Comparison of ENCODE assay signal across 13 cellular contexts in the genomic region with DNA sequence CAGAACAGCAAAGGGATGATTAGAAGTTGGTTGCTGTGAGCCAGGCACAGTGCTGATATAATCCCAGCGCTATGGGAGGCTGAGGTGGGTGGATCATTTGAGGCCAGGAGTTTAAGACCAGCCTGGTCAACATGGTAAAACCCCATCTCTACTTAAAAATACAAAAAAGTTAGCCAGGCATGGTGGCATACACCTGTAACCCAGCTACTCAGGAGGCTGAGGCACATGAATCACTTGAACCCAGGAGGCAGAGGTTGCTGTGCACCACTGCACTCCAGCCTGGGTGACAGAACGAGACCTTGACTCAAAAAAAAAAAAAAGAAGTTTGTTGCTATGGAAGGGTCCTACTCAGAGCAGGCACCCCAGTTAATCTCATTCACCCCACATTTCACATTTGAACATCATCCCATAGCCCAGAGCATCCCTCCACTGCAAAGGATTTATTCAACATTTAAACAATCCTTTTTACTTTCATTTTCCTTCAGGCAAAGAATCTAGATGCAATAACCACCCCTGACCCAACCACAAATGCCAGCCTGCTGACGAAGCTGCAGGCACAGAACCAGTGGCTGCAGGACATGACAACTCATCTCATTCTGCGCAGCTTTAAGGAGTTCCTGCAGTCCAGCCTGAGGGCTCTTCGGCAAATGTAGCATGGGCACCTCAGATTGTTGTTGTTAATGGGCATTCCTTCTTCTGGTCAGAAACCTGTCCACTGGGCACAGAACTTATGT. TPM values are rescaled to one million over a fixed set of nuclear protein-coding genes. Genes with fewer than 3 reads are reported as not detected.
A peak's percentile ranks its signal among the peaks of the same experiment; 100 is the strongest.
DNase-seq lines count a peak whose midpoint lies in the region; ATAC-seq and FAIRE-seq lines count a peak whose summit lies in the region.
"Had no signal": no experiment of that assay in that cellular context is flagged by ENCODE, and none has a peak within 500 bp of the region (broad histone marks: within the 10 kb centered on the region; RNA-seq: fewer than 3 reads in every experiment).

No MANE protein-coding gene starts in this region.

- H3K9ac ChIP-seq in mesenchymal stem cell (ENCODE audit: low read length) = no peak overlapping the region

- H2AFZ ChIP-seq in mesenchymal stem cell (ENCODE audit: low read depth, low read length) = peak overlapping the region; percentile 44

- no peak overlapping the region for H3K23ac ChIP-seq in mesenchymal stem cell (ENCODE audit: low read length in 2 of 2)

- peaks cover 1% of the 10 kb centered on the region for H3K9me3 ChIP-seq in mesenchymal stem cell (ENCODE audit: control insufficient read depth, low read length)
- H3K9me3 ChIP-seq: thyroid gland had no signal

- no peak for ATAC-seq in HG02884 (IDR thresholded peaks at IDR 0.05; ENCODE audit: unreplicated experiment)
- ATAC-seq: GM12878 had no signal

- H2AK5ac ChIP-seq in mesenchymal stem cell (ENCODE audit: low read length, severe bottlenecking) = peak overlapping the region; percentile 70

- H4K91ac ChIP-seq in mesenchymal stem cell (ENCODE audit: low read length) = no peak overlapping the region

- H4K8ac ChIP-seq in mesenchymal stem cell (ENCODE audit: low read length) = no peak overlapping the region

- H2BK15ac ChIP-seq in mesenchymal stem cell (ENCODE audit: low read depth, poor library complexity, severe bottlenecking) = no peak overlapping the region

- peak overlapping the region in 1 of 2 experiments; percentile 54 for H3K18ac ChIP-seq in mesenchymal stem cell (ENCODE audit: low read depth in 1 of 2, low read length in 2 of 2)

- DNase-seq in Daoy (ENCODE audit: low read depth) (peak; percentile 98), MV-4-11 (lab: John Stamatoyannopoulos, UW) (peak; percentile 50), astrocyte of the hippocampus (ENCODE audit: low read depth, low spot score) (peak; percentile 93), mesenchymal stem cell (peak; percentile 84), HT-29 (ENCODE audit: low spot score) (no peak), frontal cortex (ENCODE audit: low spot score in 2 of 2) (no peak), NCI-H1417 (lab: John Stamatoyannopoulos, UW) (no peak)
- DNase-seq: NCI-H774; stimulated activated CD4-positive, alpha-beta T cell treated with anti-CD3 and anti-CD28 coated beads, Interleukin-15, amount 100 ng/mL, for 24 hours; thyroid gland had no signal

- FAIRE-seq in frontal cortex (lab: Jason Lieb, UNC) = no peak
- FAIRE-seq: GM12878 had no signal

- H2BK5ac ChIP-seq in mesenchymal stem cell (ENCODE audit: low read depth, low read length, poor library complexity, severe bottlenecking) = no peak overlapping the region

- H3K36me3 ChIP-seq in mesenchymal stem cell (ENCODE audit: control insufficient read depth in 1 of 2, insufficient read depth in 2 of 2, low read depth in 1 of 2, low read length in 2 of 2) = peaks cover 0 to 24% of the 10 kb centered on the region in 2 experiments
- H3K36me3 ChIP-seq: thyroid gland had no signal

- H2BK120ac ChIP-seq in mesenchymal stem cell (ENCODE audit: low read depth, low read length) = no peak overlapping the region

- H3K79me1 ChIP-seq in mesenchymal stem cell (replicated peaks; ENCODE audit: low read length, poor library complexity, severe bottlenecking) = peaks cover 7% of the 10 kb centered on the region

- H3K27me3 ChIP-seq in mesenchymal stem cell (ENCODE audit: control insufficient read depth in 1 of 2, insufficient read depth in 1 of 2, low read length in 2 of 2) = no peaks in the 10 kb centered on the region
- H3K27me3 ChIP-seq: thyroid gland had no signal

- peaks cover 11% of the 10 kb centered on the region for H3K4me1 ChIP-seq in mesenchymal stem cell (ENCODE audit: control insufficient read depth, insufficient read depth, low read depth, low read length)

- WGBS in mesenchymal stem cell = 80% methylated on average over 5 of the region's 5 CpGs

- peak overlapping the region; percentile 69 for H3K27ac ChIP-seq in mesenchymal stem cell (ENCODE audit: low read length, poor library complexity, severe bottlenecking)
- H3K27ac ChIP-seq: HL-60, thyroid gland had no signal

- H2BK12ac ChIP-seq in mesenchymal stem cell (ENCODE audit: low read length in 2 of 2) = peak overlapping the region in 1 of 2 experiments; percentile 77

- H3K14ac ChIP-seq in mesenchymal stem cell (ENCODE audit: low read length in 2 of 2) = no peak overlapping the region

- H3K4ac ChIP-seq in mesenchymal stem cell (ENCODE audit: low read depth in 1 of 2, low read length in 2 of 2) = no peak overlapping the region

- H3K4me2 ChIP-seq in mesenchymal stem cell (ENCODE audit: low read length, poor library complexity, severe bottlenecking) = no peak overlapping the region

- H3K4me3 ChIP-seq in mesenchymal stem cell (ENCODE audit: insufficient read depth in 1 of 2, low read depth in 1 of 2, low read length in 2 of 2) = peak overlapping the region in 1 of 2 experiments; percentile 20
- H3K4me3 ChIP-seq: GM12878, thyroid gland had no signal

RNA-seq across cellular contexts. Expression of gene IL6, which starts 4.1 kb away (rescaled TPM):
- total RNA-seq in Daoy (2014; rRNA removed; shearing (Covaris generic)) = 74.2 and 77.6 TPM in 2 replicates
- polyA plus RNA-seq in mesenchymal stem cell (2013, experiment 1 of 2) = 123 TPM
- polyA plus RNA-seq in mesenchymal stem cell (2013, experiment 2 of 2) = 124 TPM
- total RNA-seq in HT-29 (2014; rRNA removed; shearing (Covaris generic)) = not detected in 2 replicates
- total RNA-seq in frontal cortex = not detected
- total RNA-seq: GM12878 had no signal
- polyA plus RNA-seq: GM12878 had no signal

Comparison
In these comparisons a context has a peak if more than half of its experiments do, and no peak if none do; other contexts are left out.
1. DNase-seq: peak in Daoy (single experiment), MV-4-11 (single experiment), astrocyte of the hippocampus (single experiment) and mesenchymal stem cell (single experiment); none in HT-29 (single experiment), frontal cortex (0 of 2) and NCI-H1417 (0 of 3).
2. RNA of gene IL6, which starts 4.1 kb away (total RNA-seq): 74.2 to 77.6 TPM in Daoy; not detected in HT-29 and not detected in frontal cortex (single experiment); every median in the first group is over 10 times any median in the second.